24 cellular contexts compared by ENCODE assay signal in genomic region chr12:122516544-122517361, GRCh38. TPM values are rescaled to one million over a fixed set of nuclear protein-coding genes. Genes with fewer than 3 reads are reported as not detected.
DNase-seq lines count a peak whose midpoint lies in the region; ATAC-seq, FAIRE-seq and TF ChIP-seq lines count a peak whose summit lies in the region.
"Had no signal": no experiment of that assay in that cellular context is flagged by ENCODE, and none has a peak within 500 bp of the region (broad histone marks: within the 10 kb centered on the region; RNA-seq: fewer than 3 reads in every experiment).

No MANE protein-coding gene starts in this region.

- no peak overlapping the region for H2BK15ac ChIP-seq in H1 (ENCODE audit: low read length)

- H3K79me2 ChIP-seq in HepG2 (ENCODE audit: insufficient read depth, low read length) (peaks cover 63% of the 10 kb centered on the region), H1 (ENCODE audit: control insufficient read depth in 1 of 2, insufficient read depth in 2 of 2, low read length in 2 of 2) (peaks cover 0 to 72% of the 10 kb centered on the region in 2 experiments; a peak in 3 of 4 replicates)

- no peak for ATAC-seq in HepG2
- no peak for ATAC-seq in right lobe of liver
- no peak for ATAC-seq in stimulated activated effector memory CD8-positive, alpha-beta T cell treated with anti-CD3 and anti-CD28 coated beads, Interleukin-12 subunit alpha, Interleukin-12 subunit beta, amount 100 ng/mL, for 72 hours
- ATAC-seq: left lobe of liver, upper lobe of right lung had no signal

- H2AFZ ChIP-seq in HepG2 (ENCODE audit: low read length) (no peak overlapping the region), H1 (ENCODE audit: low read length) (no peak overlapping the region)

- 0 out of 4 replicates have a peak, but pooled peaks of 1 of the 2 experiments have one; percentile 30 for TF ChIP-seq POLR2A in HepG2 (IDR thresholded peaks at IDR 0.05; ENCODE audit: insufficient read depth in 1 of 2, low read depth in 2 of 2, low read length in 2 of 2)
- no peak for TF ChIP-seq POLR2A in right lobe of liver (IDR thresholded peaks at IDR 0.05)
- TF ChIP-seq POLR2A in H1 (IDR thresholded peaks at IDR 0.05; ENCODE audit: control extremely low read depth in 1 of 2, low read depth in 2 of 2, low read length in 2 of 2): no peak

- H3K79me1 ChIP-seq in H1 (ENCODE audit: low read depth, low read length): no peaks in the 10 kb centered on the region; the same call in 1 of the 2 replicates

- H3K4me2 ChIP-seq in HepG2 (ENCODE audit: low read depth, low read length) (no peak overlapping the region), H1 (ENCODE audit: insufficient read depth in 1 of 2, low read depth in 2 of 2, low read length in 2 of 2) (no peak overlapping the region)
- H3K4me2 ChIP-seq: SK-N-SH had no signal

- no peak for TF ChIP-seq CTCF in HepG2 (CRISPR knock-in tag; IDR thresholded peaks at IDR 0.05)
- no peak for TF ChIP-seq CTCF in right lobe of liver (IDR thresholded peaks at IDR 0.05)
- TF ChIP-seq CTCF in H1 (IDR thresholded peaks at IDR 0.05; ENCODE audit: control extremely low read depth in 1 of 3, insufficient read depth in 1 of 3, low read depth in 1 of 3, low read length in 3 of 3): no peak

- H3K56ac ChIP-seq in H1 (replicated peaks; ENCODE audit: insufficient read length, low read depth, low read length): no peak overlapping the region

- no peak overlapping the region for H3K18ac ChIP-seq in H1 (ENCODE audit: extremely low read depth, low read length)

- H3K4me1 ChIP-seq in HepG2 (ENCODE audit: insufficient read depth, low read length) (peaks cover 11% of the 10 kb centered on the region; the same call in 1 of the 2 replicates), right lobe of liver (no peaks in the 10 kb centered on the region), H1 (replicated peaks in 1 of 4; ENCODE audit: control insufficient read depth in 3 of 4, insufficient read depth in 4 of 4, low read length in 3 of 4) (no peaks in the 10 kb centered on the region)
- H3K4me1 ChIP-seq: Caco-2 had no signal

- H3K36me3 ChIP-seq in HepG2 (replicated peaks in 1 of 2; ENCODE audit: control insufficient read depth in 1 of 2, insufficient read depth in 2 of 2, low read length in 2 of 2) (peaks cover 24 to 89% of the 10 kb centered on the region in 2 experiments), right lobe of liver (peaks cover 37 to 99% (median 78%) of the 10 kb centered on the region in 4 donors), H1 (ENCODE audit: control insufficient read depth in 2 of 4, insufficient read depth in 4 of 4, low read length in 3 of 4) (peaks cover 56 to 100% (median 90%) of the 10 kb centered on the region in 4 experiments)

- no peaks in the 10 kb centered on the region for H3K9me3 Mint-ChIP-seq in stimulated activated effector memory CD8-positive, alpha-beta T cell treated with anti-CD3 and anti-CD28 coated beads, Interleukin-12 subunit alpha, Interleukin-12 subunit beta, amount 100 ng/mL, for 72 hours
- H3K9me3 Mint-ChIP-seq: activated B cell treated with CpG ODN at 0.5 μM for 24 hours had no signal

- H3K23ac ChIP-seq in H1 (ENCODE audit: insufficient read length): no peak overlapping the region

- H3K4me3 Mint-ChIP-seq in stimulated activated effector memory CD8-positive, alpha-beta T cell treated with anti-CD3 and anti-CD28 coated beads, Interleukin-12 subunit alpha, Interleukin-12 subunit beta, amount 100 ng/mL, for 72 hours: no peak overlapping the region
- H3K4me3 Mint-ChIP-seq: activated B cell treated with CpG ODN at 0.5 μM for 24 hours had no signal

- peak overlapping the region; percentile 79 for H3K27ac Mint-ChIP-seq in stimulated activated effector memory CD8-positive, alpha-beta T cell treated with anti-CD3 and anti-CD28 coated beads, Interleukin-12 subunit alpha, Interleukin-12 subunit beta, amount 100 ng/mL, for 72 hours
- H3K27ac Mint-ChIP-seq: activated B cell treated with CpG ODN at 0.5 μM for 24 hours had no signal

- no peak overlapping the region for H2BK12ac ChIP-seq in H1 (ENCODE audit: low read depth, low read length)

- FAIRE-seq in HepG2 (lab: Jason Lieb, UNC) (no peak), H1 (lab: Jason Lieb, UNC) (no peak)
- FAIRE-seq: colon, GM18507, small intestine had no signal

- H2BK120ac ChIP-seq in H1 (replicated peaks; ENCODE audit: low read depth, low read length): no peak overlapping the region

- H2AK5ac ChIP-seq in H1 (ENCODE audit: low read depth, low read length): no peak overlapping the region

- H3K27ac ChIP-seq in HepG2 (ENCODE audit: extremely low read length, insufficient read depth, low read length) (no peak overlapping the region), right lobe of liver (no peak overlapping the region), H1 (ENCODE audit: low read depth, low read length) (no peak overlapping the region)
- H3K27ac ChIP-seq: upper lobe of right lung had no signal

- no peak overlapping the region for H3K14ac ChIP-seq in H1 (ENCODE audit: insufficient read length)

- no peaks in the 10 kb centered on the region for H3K23me2 ChIP-seq in H1 (ENCODE audit: low read depth, low read length)

- no peak overlapping the region for H2BK20ac ChIP-seq in H1 (ENCODE audit: low read length)

- peaks cover 36% of the 10 kb centered on the region for H3K4me1 Mint-ChIP-seq in stimulated activated effector memory CD8-positive, alpha-beta T cell treated with anti-CD3 and anti-CD28 coated beads, Interleukin-12 subunit alpha, Interleukin-12 subunit beta, amount 100 ng/mL, for 72 hours

- no peak overlapping the region for H2BK5ac ChIP-seq in H1 (ENCODE audit: low read depth, low read length)

- H3K36me3 Mint-ChIP-seq in stimulated activated effector memory CD8-positive, alpha-beta T cell treated with anti-CD3 and anti-CD28 coated beads, Interleukin-12 subunit alpha, Interleukin-12 subunit beta, amount 100 ng/mL, for 72 hours: no peaks in the 10 kb centered on the region

- H4K91ac ChIP-seq in H1 (replicated peaks; ENCODE audit: insufficient read length, low read length): no peak overlapping the region

- peaks cover 45% of the 10 kb centered on the region for H4K20me1 ChIP-seq in HepG2 (ENCODE audit: insufficient read depth, low read length)
- H4K20me1 ChIP-seq in H1 (replicated peaks in 1 of 2; ENCODE audit: control insufficient read depth in 1 of 2, insufficient read depth in 2 of 2, low read length in 2 of 2): peaks cover 3 to 6% of the 10 kb centered on the region in 2 experiments

- H3K4me3 ChIP-seq in HepG2 (replicated peaks in 1 of 3; ENCODE audit: insufficient read depth in 1 of 3, low read depth in 2 of 3, low read length in 3 of 3) (no peak overlapping the region), right lobe of liver (no peak overlapping the region), H1 (ENCODE audit: extremely low read depth in 1 of 4, insufficient read depth in 2 of 4, low read depth in 3 of 4, low read length in 4 of 4) (no peak overlapping the region)
- H3K4me3 ChIP-seq: upper lobe of right lung had no signal

- TF ChIP-seq RAD21 in HepG2 (CRISPR knock-in tag; IDR thresholded peaks at IDR 0.05) (no peak), H1 (IDR thresholded peaks at IDR 0.05 in 1 of 2, conservative IDR thresholded peaks at IDR 0.05 in 1 of 2; ENCODE audit: low read depth in 2 of 2, low read length in 2 of 2) (no peak)

- 98% methylated on average over 13 of the region's 13 CpGs for WGBS in HepG2 (ENCODE audit: low lambda C conversion rate)
- WGBS in right lobe of liver (ENCODE audit: insufficient coverage, low coverage, low lambda C conversion rate, missing lambda C conversion rate): 84% methylated on average over 12 of the region's 13 CpGs
- 95% methylated on average over 13 of the region's 13 CpGs; no CpG with 5 or more reads in 1 of the 2 experiments for WGBS in H1 (ENCODE audit: extremely low coverage in 1 of 2, insufficient coverage in 1 of 2, insufficient read length in 1 of 2, insufficient replicate concordance in 2 of 2, low coverage in 1 of 2, low lambda C conversion rate in 2 of 2, missing lambda C conversion rate in 1 of 2), 2 experiments

- in situ Hi-C loops in HepG2 (cut with HindIII; ENCODE audit: extremely low pct_ligation_motif_present, low pct_unique_long_range_greater_than_20kb): no loop called here

- H3K9me3 ChIP-seq in HepG2 (ENCODE audit: low read length) (no peaks in the 10 kb centered on the region), right lobe of liver (no peaks in the 10 kb centered on the region), H1 (ENCODE audit: insufficient read depth in 2 of 2, low read depth in 1 of 2, low read length in 1 of 2) (no peaks in the 10 kb centered on the region)
- H3K9me3 ChIP-seq: Caco-2, SK-N-SH, upper lobe of right lung had no signal

- no peak for TF ChIP-seq EP300 in HepG2 (IDR thresholded peaks at IDR 0.05; ENCODE audit: low read depth in 2 of 2, low read length in 2 of 2)
- no peak for TF ChIP-seq EP300 in HepG2 (CRISPR knock-in tag; IDR thresholded peaks at IDR 0.05; ENCODE audit: borderline replicate concordance)
- TF ChIP-seq EP300 in H1 (IDR thresholded peaks at IDR 0.05; ENCODE audit: borderline replicate concordance in 1 of 2, low read depth in 2 of 2, low read length in 2 of 2): no peak

- H4K5ac ChIP-seq in H1 (ENCODE audit: insufficient read length, low read depth, low read length): no peak overlapping the region

- CTCF ChIA-PET in HepG2 (lab: Yijun Ruan, JAX; ENCODE audit: low intra/inter-chr PET ratio, low total read pairs): no interaction called here
- CTCF ChIA-PET in H1 (lab: Charles Lee; ENCODE audit: partially characterized antibody): interaction anchor here (0.6 kb wide), 1 partner anchor 110 kb away, joined by 3 read pairs; no protein-coding TSS in a partner anchor

- H3K9ac ChIP-seq in HepG2 (ENCODE audit: insufficient read depth, low read depth, low read length) (no peak overlapping the region), H1 (replicated peaks in 1 of 4; ENCODE audit: extremely low read depth in 1 of 4, low read depth in 3 of 4, low read length in 3 of 4) (no peak overlapping the region)
- H3K9ac ChIP-seq: SK-N-SH had no signal

- BruUV-seq in HepG2 (replicated peaks; lab: Mats Ljungman, UMichigan): no TSS peak

- POLR2A ChIA-PET in HepG2 (lab: Yijun Ruan, JAX) (interaction anchor here (1.7 kb wide), 1 partner anchor 16 kb away, joined by 4 read pairs; the partner anchor contains the start of gene ZCCHC8), H1 (lab: Charles Lee; ENCODE audit: partially characterized antibody) (interaction anchor here (0.6 to 49.0 kb wide), 3 partner anchors 10 to 46 kb away, joined by 4 to 1221 read pairs (median 1221); partner anchors contain the start of genes KNTC1, RSRC2 and ZCCHC8)

- H4K8ac ChIP-seq in H1 (ENCODE audit: extremely low read depth, insufficient read depth, low read length): no peak overlapping the region

- no peak for DNase-seq in HepG2 (ENCODE audit: low spot score)
- DNase-seq in right lobe of liver: no peak
- DNase-seq in H1 (ENCODE audit: low read depth in 1 of 2, low spot score in 2 of 2): no peak
- DNase-seq in stimulated activated effector memory CD8-positive, alpha-beta T cell treated with anti-CD3 and anti-CD28 coated beads, Interleukin-12 subunit alpha, Interleukin-12 subunit beta, amount 100 ng/mL, for 72 hours (ENCODE audit: low spot score in 2 of 2): no peak
- DNase-seq in AML-193 (lab: John Stamatoyannopoulos, UW): no peak
- no peak for DNase-seq in NCI-H1417 treated with DMSO at 0.1 percent for 48 hours (lab: John Stamatoyannopoulos, UW)
- DNase-seq: activated B cell treated with CpG ODN at 0.5 μM for 24 hours; activated CD8-positive, alpha-beta memory T cell treated with anti-CD3 and anti-CD28 coated beads, Interleukin-2, amount 50 U/mL, for 48 hours; activated naive CD4-positive, alpha-beta T cell treated with anti-CD3 and anti-CD28 coated beads, Interleukin-2, amount 50 U/mL, for 16 hours; Caco-2; EL; head of caudate nucleus; NCI-H1105; NCI-H510A; RPMI8226; SK-N-SH; small intestine; stimulated activated CD4-positive, alpha-beta T cell treated with anti-CD3 and anti-CD28 coated beads, Interleukin-2, amount 100 ng/mL, for 48 hours; T-helper 9 cell; upper lobe of right lung had no signal

- intact Hi-C loops in HepG2 (cut with micrococcal nuclease; ENCODE audit: unreplicated experiment): no loop called here
- intact Hi-C loops in right lobe of liver (cut with DNase I): no loop called here

- H3K27me3 ChIP-seq in HepG2 (ENCODE audit: control insufficient read depth in 1 of 2, insufficient read depth in 2 of 2, low read length in 2 of 2) (no peaks in the 10 kb centered on the region), right lobe of liver (no peaks in the 10 kb centered on the region), H1 (replicated peaks in 1 of 4; ENCODE audit: control insufficient read depth in 3 of 4, extremely low read depth in 1 of 4, insufficient read depth in 3 of 4, low read length in 3 of 4) (no peaks in the 10 kb centered on the region)
- H3K27me3 ChIP-seq: upper lobe of right lung had no signal

- H3K4ac ChIP-seq in H1 (replicated peaks; ENCODE audit: insufficient read length, low read depth, low read length): no peak overlapping the region

RNA-seq across cellular contexts. Expression of gene RSRC2, which starts 10.0 kb away (rescaled TPM):
- 77.8 and 85.8 TPM in 2 replicates for total RNA-seq in HepG2 (2016; rRNA removed; fragmentation: Illumina TruSeq; extraction: Trizol)
- total RNA-seq in HepG2 (2016; cell fraction: cytosol; rRNA removed; fragmentation: Illumina TruSeq; extraction: Trizol; ENCODE audit: low read depth): 18.9 and 21.1 TPM in 2 replicates
- total RNA-seq in HepG2 (2016; cell fraction: insoluble cytoplasmic fraction; rRNA removed; fragmentation: Illumina TruSeq; extraction: Trizol): 79.4 and 84.5 TPM in 2 replicates
- 32.8 and 33.2 TPM in 2 replicates for total RNA-seq in HepG2 (2016; cell fraction: membrane; rRNA removed; fragmentation: Illumina TruSeq; extraction: Trizol)
- 97.0 and 103 TPM in 2 replicates for total RNA-seq in HepG2 (2016; cell fraction: nucleus; rRNA removed; fragmentation: Illumina TruSeq; extraction: Trizol)
- polyA plus RNA-seq in HepG2 (2011; rRNA removed): 27.6 and 31.4 TPM in 2 replicates
- polyA plus RNA-seq in HepG2 (2011; cell fraction: cytosol; rRNA removed): 7.5 and 10.3 TPM in 2 replicates
- polyA plus RNA-seq in HepG2 (2011; cell fraction: nucleus; rRNA removed): 42.2 and 43.3 TPM in 2 replicates
- 50.4 and 65.0 TPM in 2 replicates for polyA plus RNA-seq in HepG2 (2012)
- polyA plus RNA-seq in HepG2 (2016; cell fraction: cytosol; fragmentation: Illumina TruSeq; extraction: Trizol; ENCODE audit: low read depth): 8.9 and 9.0 TPM in 2 replicates
- 98.3 and 98.6 TPM in 2 replicates for polyA plus RNA-seq in HepG2 (2016; cell fraction: insoluble cytoplasmic fraction; fragmentation: Illumina TruSeq; extraction: Trizol; ENCODE audit: low read depth)
- polyA plus RNA-seq in HepG2 (2016; cell fraction: membrane; fragmentation: Illumina TruSeq; extraction: Trizol; ENCODE audit: low read depth): 14.1 and 18.0 TPM in 2 replicates
- 156 and 164 TPM in 2 replicates for polyA plus RNA-seq in HepG2 (2016; cell fraction: nucleus; fragmentation: Illumina TruSeq; extraction: Trizol; ENCODE audit: insufficient read depth, low read depth)
- polyA minus RNA-seq in HepG2 (2011; rRNA and poly(A)+ RNA removed; ENCODE audit: low replicate concordance): 17.3 and 23.5 TPM in 2 replicates
- polyA minus RNA-seq in HepG2 (2011; cell fraction: cytosol; rRNA and poly(A)+ RNA removed): 8.3 and 11.6 TPM in 2 replicates
- 155 and 166 TPM in 2 replicates for polyA minus RNA-seq in HepG2 (2011; cell fraction: nucleus; rRNA and poly(A)+ RNA removed)
- 10 to 100 TPM; 17.6 to 27.7 (median 23.4) TPM for total RNA-seq in right lobe of liver
- polyA plus RNA-seq in PFSK-1 (2012; ENCODE audit: insufficient read length, low read depth): 55.6 TPM
- 71.4 and 72.8 TPM in 2 replicates for total RNA-seq in H1 (2021; fragmentation: NEBNext Ultra II Directional; extraction: Animal tissue kit (Norgen Biotek cat#: 25700))
- 8.6 and 15.9 TPM in 2 replicates for polyA plus RNA-seq in H1 (2011; rRNA removed)
- 42.3 TPM for polyA plus RNA-seq in H1 (2011; cell fraction: cytosol; rRNA removed)
- polyA plus RNA-seq in H1 (2011; cell fraction: nucleus; rRNA removed): 20.4 TPM
- polyA plus RNA-seq in H1 (2012, experiment 1 of 2): 68.4 to 128 TPM (median 81.6 TPM) in 4 replicates
- polyA plus RNA-seq in H1 (2012, experiment 2 of 2): 7.6 TPM
- polyA plus RNA-seq in H1 (2013, experiment 1 of 2): 68.8 TPM
- 66.4 TPM for polyA plus RNA-seq in H1 (2013, experiment 2 of 2)
- 14.6 and 17.1 TPM in 2 replicates for polyA minus RNA-seq in H1 (2011; rRNA and poly(A)+ RNA removed)
- polyA minus RNA-seq in H1 (2011; cell fraction: cytosol; rRNA and poly(A)+ RNA removed): 18.6 TPM
- polyA minus RNA-seq in H1 (2011; cell fraction: nucleus; rRNA and poly(A)+ RNA removed): 56.0 TPM

RNA-seq across cellular contexts. Expression of gene KNTC1, which starts 10.3 kb away (rescaled TPM):
- 49.2 and 57.6 TPM in 2 replicates for total RNA-seq in HepG2 (2016; rRNA removed; fragmentation: Illumina TruSeq; extraction: Trizol)
- total RNA-seq in HepG2 (2016; cell fraction: cytosol; rRNA removed; fragmentation: Illumina TruSeq; extraction: Trizol; ENCODE audit: low read depth): 18.2 and 22.7 TPM in 2 replicates
- total RNA-seq in HepG2 (2016; cell fraction: insoluble cytoplasmic fraction; rRNA removed; fragmentation: Illumina TruSeq; extraction: Trizol): 49.4 and 57.3 TPM in 2 replicates
- total RNA-seq in HepG2 (2016; cell fraction: membrane; rRNA removed; fragmentation: Illumina TruSeq; extraction: Trizol): 16.5 and 21.3 TPM in 2 replicates
- 108 and 118 TPM in 2 replicates for total RNA-seq in HepG2 (2016; cell fraction: nucleus; rRNA removed; fragmentation: Illumina TruSeq; extraction: Trizol)
- 26.9 and 45.1 TPM in 2 replicates for polyA plus RNA-seq in HepG2 (2011; rRNA removed)
- 6.0 and 6.6 TPM in 2 replicates for polyA plus RNA-seq in HepG2 (2011; cell fraction: cytosol; rRNA removed)
- polyA plus RNA-seq in HepG2 (2011; cell fraction: nucleus; rRNA removed): 56.6 and 86.5 TPM in 2 replicates
- 23.2 and 23.7 TPM in 2 replicates for polyA plus RNA-seq in HepG2 (2012)
- 2.0 and 2.9 TPM in 2 replicates for polyA plus RNA-seq in HepG2 (2016; cell fraction: cytosol; fragmentation: Illumina TruSeq; extraction: Trizol; ENCODE audit: low read depth)
- polyA plus RNA-seq in HepG2 (2016; cell fraction: insoluble cytoplasmic fraction; fragmentation: Illumina TruSeq; extraction: Trizol; ENCODE audit: low read depth): 27.6 and 27.7 TPM in 2 replicates
- polyA plus RNA-seq in HepG2 (2016; cell fraction: membrane; fragmentation: Illumina TruSeq; extraction: Trizol; ENCODE audit: low read depth): 3.5 and 4.7 TPM in 2 replicates
- 208 and 213 TPM in 2 replicates for polyA plus RNA-seq in HepG2 (2016; cell fraction: nucleus; fragmentation: Illumina TruSeq; extraction: Trizol; ENCODE audit: insufficient read depth, low read depth)
- 21.3 and 75.8 TPM in 2 replicates for polyA minus RNA-seq in HepG2 (2011; rRNA and poly(A)+ RNA removed; ENCODE audit: low replicate concordance)
- 10.1 and 13.4 TPM in 2 replicates for polyA minus RNA-seq in HepG2 (2011; cell fraction: cytosol; rRNA and poly(A)+ RNA removed)
- 88.6 and 117 TPM in 2 replicates for polyA minus RNA-seq in HepG2 (2011; cell fraction: nucleus; rRNA and poly(A)+ RNA removed)
- total RNA-seq in right lobe of liver: 10 to 100 TPM in 1 of 6 experiments, 1 to 10 TPM in 5; 2.1 to 10.7 (median 3.5) TPM
- 7.2 TPM for polyA plus RNA-seq in PFSK-1 (2012; ENCODE audit: insufficient read length, low read depth)
- total RNA-seq in H1 (2021; fragmentation: NEBNext Ultra II Directional; extraction: Animal tissue kit (Norgen Biotek cat#: 25700)): 66.6 and 80.2 TPM in 2 replicates
- 36.3 and 52.7 TPM in 2 replicates for polyA plus RNA-seq in H1 (2011; rRNA removed)
- 50.3 TPM for polyA plus RNA-seq in H1 (2011; cell fraction: cytosol; rRNA removed)
- 134 TPM for polyA plus RNA-seq in H1 (2011; cell fraction: nucleus; rRNA removed)
- polyA plus RNA-seq in H1 (2012, experiment 1 of 2): 46.9 to 62.1 TPM (median 56.5 TPM) in 4 replicates
- polyA plus RNA-seq in H1 (2012, experiment 2 of 2): 2.7 TPM
- polyA plus RNA-seq in H1 (2013, experiment 1 of 2): 100 TPM
- 90.1 TPM for polyA plus RNA-seq in H1 (2013, experiment 2 of 2)
- 106 and 133 TPM in 2 replicates for polyA minus RNA-seq in H1 (2011; rRNA and poly(A)+ RNA removed)
- polyA minus RNA-seq in H1 (2011; cell fraction: cytosol; rRNA and poly(A)+ RNA removed): 45.5 TPM
- polyA minus RNA-seq in H1 (2011; cell fraction: nucleus; rRNA and poly(A)+ RNA removed): 152 TPM

RNA-seq across cellular contexts. Expression of gene ZCCHC8, which starts 16.0 kb away (rescaled TPM):
- 14.2 and 20.9 TPM in 2 replicates for total RNA-seq in HepG2 (2016; rRNA removed; fragmentation: Illumina TruSeq; extraction: Trizol)
- total RNA-seq in HepG2 (2016; cell fraction: cytosol; rRNA removed; fragmentation: Illumina TruSeq; extraction: Trizol; ENCODE audit: low read depth): 4.6 and 5.1 TPM in 2 replicates
- total RNA-seq in HepG2 (2016; cell fraction: insoluble cytoplasmic fraction; rRNA removed; fragmentation: Illumina TruSeq; extraction: Trizol): 14.0 and 22.1 TPM in 2 replicates
- 7.2 and 7.6 TPM in 2 replicates for total RNA-seq in HepG2 (2016; cell fraction: membrane; rRNA removed; fragmentation: Illumina TruSeq; extraction: Trizol)
- total RNA-seq in HepG2 (2016; cell fraction: nucleus; rRNA removed; fragmentation: Illumina TruSeq; extraction: Trizol): 30.3 and 32.1 TPM in 2 replicates
- 18.6 and 20.5 TPM in 2 replicates for polyA plus RNA-seq in HepG2 (2011; rRNA removed)
- 9.6 and 13.2 TPM in 2 replicates for polyA plus RNA-seq in HepG2 (2011; cell fraction: cytosol; rRNA removed)
- 37.9 and 40.8 TPM in 2 replicates for polyA plus RNA-seq in HepG2 (2011; cell fraction: nucleus; rRNA removed)
- polyA plus RNA-seq in HepG2 (2012): 20.5 and 20.8 TPM in 2 replicates
- 1.9 and 2.0 TPM in 2 replicates for polyA plus RNA-seq in HepG2 (2016; cell fraction: cytosol; fragmentation: Illumina TruSeq; extraction: Trizol; ENCODE audit: low read depth)
- polyA plus RNA-seq in HepG2 (2016; cell fraction: insoluble cytoplasmic fraction; fragmentation: Illumina TruSeq; extraction: Trizol; ENCODE audit: low read depth): 15.5 and 16.5 TPM in 2 replicates
- 3.5 and 4.0 TPM in 2 replicates for polyA plus RNA-seq in HepG2 (2016; cell fraction: membrane; fragmentation: Illumina TruSeq; extraction: Trizol; ENCODE audit: low read depth)
- polyA plus RNA-seq in HepG2 (2016; cell fraction: nucleus; fragmentation: Illumina TruSeq; extraction: Trizol; ENCODE audit: insufficient read depth, low read depth): 75.5 and 80.1 TPM in 2 replicates
- polyA minus RNA-seq in HepG2 (2011; rRNA and poly(A)+ RNA removed; ENCODE audit: low replicate concordance): 9.4 and 18.6 TPM in 2 replicates
- polyA minus RNA-seq in HepG2 (2011; cell fraction: cytosol; rRNA and poly(A)+ RNA removed): 8.1 and 11.2 TPM in 2 replicates
- 40.6 and 42.0 TPM in 2 replicates for polyA minus RNA-seq in HepG2 (2011; cell fraction: nucleus; rRNA and poly(A)+ RNA removed)
- 10 to 100 TPM in 2 of 6 experiments, 1 to 10 TPM in 4; 8.5 to 13.0 (median 9.3) TPM for total RNA-seq in right lobe of liver
- polyA plus RNA-seq in PFSK-1 (2012; ENCODE audit: insufficient read length, low read depth): 18.1 TPM
- 27.4 and 28.9 TPM in 2 replicates for total RNA-seq in H1 (2021; fragmentation: NEBNext Ultra II Directional; extraction: Animal tissue kit (Norgen Biotek cat#: 25700))
- 12.1 and 13.8 TPM in 2 replicates for polyA plus RNA-seq in H1 (2011; rRNA removed)
- 20.5 TPM for polyA plus RNA-seq in H1 (2011; cell fraction: cytosol; rRNA removed)
- 22.8 TPM for polyA plus RNA-seq in H1 (2011; cell fraction: nucleus; rRNA removed)
- 18.1 to 23.6 TPM (median 19.9 TPM) in 4 replicates for polyA plus RNA-seq in H1 (2012, experiment 1 of 2)
- 2.5 TPM for polyA plus RNA-seq in H1 (2012, experiment 2 of 2)
- polyA plus RNA-seq in H1 (2013, experiment 1 of 2): 22.3 TPM
- 20.5 TPM for polyA plus RNA-seq in H1 (2013, experiment 2 of 2)
- 16.7 and 17.3 TPM in 2 replicates for polyA minus RNA-seq in H1 (2011; rRNA and poly(A)+ RNA removed)
- 12.0 TPM for polyA minus RNA-seq in H1 (2011; cell fraction: cytosol; rRNA and poly(A)+ RNA removed)
- 12.4 TPM for polyA minus RNA-seq in H1 (2011; cell fraction: nucleus; rRNA and poly(A)+ RNA removed)

Comparison
In these comparisons a context has a peak if more than half of its experiments do, and no peak if none do; other contexts are left out.
1. Of the 41 proteins assayed by ChIP-seq in both HepG2 and H1: peak only in HepG2: none; only in H1: POLR2AphosphoS5; in both: none; in neither: 39; mixed calls (peak in some experiments, not most) for 1.